ENCODE assay signal across 1 cellular context in the genomic region with DNA sequence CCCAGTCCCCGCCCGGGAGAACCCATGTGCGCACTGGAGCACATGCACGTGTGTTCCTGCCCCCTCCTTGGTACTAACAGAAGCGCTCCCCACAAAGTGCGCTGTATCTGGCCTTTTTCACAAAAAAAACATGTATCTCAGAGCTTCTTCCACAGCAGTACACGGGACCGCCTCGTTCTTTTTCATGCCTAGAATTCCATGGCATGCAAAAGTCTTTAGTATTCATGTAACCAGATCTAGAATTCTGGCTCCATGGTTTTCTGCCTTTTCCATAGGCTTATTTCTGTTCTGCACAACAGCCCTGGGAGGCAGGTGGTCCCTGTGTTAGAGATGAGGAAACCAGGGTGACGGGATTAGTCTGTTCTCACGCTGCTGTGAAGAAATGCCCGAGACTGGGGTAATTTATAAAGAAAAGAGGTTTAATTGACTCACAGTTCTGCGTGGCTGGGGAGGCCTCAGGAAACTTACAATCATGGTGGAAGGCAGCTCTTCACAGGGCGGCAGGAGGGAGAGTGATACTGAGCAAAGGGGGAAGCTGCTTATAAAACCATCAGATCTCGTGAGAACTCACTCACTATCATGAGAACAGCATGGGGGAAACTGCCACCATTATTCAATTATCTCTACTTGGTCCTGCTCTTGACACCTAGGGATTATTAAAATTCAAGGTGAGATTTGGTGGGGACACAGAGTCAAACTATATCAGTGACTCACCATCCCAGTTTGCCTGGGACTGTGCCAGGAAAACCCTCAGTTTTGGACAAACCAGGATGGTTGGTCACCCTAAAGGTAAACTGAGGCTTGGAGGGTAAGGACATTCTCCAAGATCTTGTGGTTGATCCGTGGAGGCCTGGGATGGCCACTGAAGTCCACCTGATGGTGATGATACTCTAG.
TF ChIP-seq lines count a peak whose summit lies in the region.

No MANE protein-coding gene starts in this region.

TF ChIP-seq in K562, 482 proteins besides CTCF, POLR2A, EP300 and RAD21 (continued from another document and continues in another):
- TF ChIP-seq, protein P1, sequence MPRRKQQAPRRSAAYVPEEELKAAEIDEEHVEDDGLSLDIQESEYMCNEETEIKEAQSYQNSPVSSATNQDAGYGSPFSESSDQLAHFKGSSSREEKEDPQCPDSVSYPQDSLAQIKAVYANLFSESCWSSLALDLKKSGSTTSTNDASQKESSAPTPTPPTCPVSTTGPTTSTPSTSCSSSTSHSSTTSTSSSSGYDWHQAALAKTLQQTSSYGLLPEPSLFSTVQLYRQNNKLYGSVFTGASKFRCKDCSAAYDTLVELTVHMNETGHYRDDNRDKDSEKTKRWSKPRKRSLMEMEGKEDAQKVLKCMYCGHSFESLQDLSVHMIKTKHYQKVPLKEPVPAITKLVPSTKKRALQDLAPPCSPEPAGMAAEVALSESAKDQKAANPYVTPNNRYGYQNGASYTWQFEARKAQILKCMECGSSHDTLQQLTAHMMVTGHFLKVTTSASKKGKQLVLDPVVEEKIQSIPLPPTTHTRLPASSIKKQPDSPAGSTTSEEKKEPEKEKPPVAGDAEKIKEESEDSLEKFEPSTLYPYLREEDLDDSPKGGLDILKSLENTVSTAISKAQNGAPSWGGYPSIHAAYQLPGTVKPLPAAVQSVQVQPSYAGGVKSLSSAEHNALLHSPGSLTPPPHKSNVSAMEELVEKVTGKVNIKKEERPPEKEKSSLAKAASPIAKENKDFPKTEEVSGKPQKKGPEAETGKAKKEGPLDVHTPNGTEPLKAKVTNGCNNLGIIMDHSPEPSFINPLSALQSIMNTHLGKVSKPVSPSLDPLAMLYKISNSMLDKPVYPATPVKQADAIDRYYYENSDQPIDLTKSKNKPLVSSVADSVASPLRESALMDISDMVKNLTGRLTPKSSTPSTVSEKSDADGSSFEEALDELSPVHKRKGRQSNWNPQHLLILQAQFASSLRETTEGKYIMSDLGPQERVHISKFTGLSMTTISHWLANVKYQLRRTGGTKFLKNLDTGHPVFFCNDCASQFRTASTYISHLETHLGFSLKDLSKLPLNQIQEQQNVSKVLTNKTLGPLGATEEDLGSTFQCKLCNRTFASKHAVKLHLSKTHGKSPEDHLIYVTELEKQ (CRISPR knock-in tag; IDR thresholded peaks at IDR 0.05): 0 out of 2 replicates have a peak, but pooled peaks have one; percentile 26
- TF ChIP-seq JUND (IDR thresholded peaks at IDR 0.05; ENCODE audit: borderline replicate concordance, low read depth, low read length): no peak
- peak; percentile 29; the same call in 1 of the 3 replicates for TF ChIP-seq JUND (tag; IDR thresholded peaks at IDR 0.05; ENCODE audit: borderline replicate concordance, low read depth, low read length)
- TF ChIP-seq PPARD (CRISPR knock-in tag; IDR thresholded peaks at IDR 0.05): no peak
- no peak for TF ChIP-seq ZNF23 (CRISPR knock-in tag; IDR thresholded peaks at IDR 0.05)
- TF ChIP-seq MCM7 (IDR thresholded peaks at IDR 0.05): no peak
- TF ChIP-seq PML (IDR thresholded peaks at IDR 0.05; ENCODE audit: low read length): peak; percentile 52; the same call in 1 of the 2 replicates
- TF ChIP-seq, protein P2, sequence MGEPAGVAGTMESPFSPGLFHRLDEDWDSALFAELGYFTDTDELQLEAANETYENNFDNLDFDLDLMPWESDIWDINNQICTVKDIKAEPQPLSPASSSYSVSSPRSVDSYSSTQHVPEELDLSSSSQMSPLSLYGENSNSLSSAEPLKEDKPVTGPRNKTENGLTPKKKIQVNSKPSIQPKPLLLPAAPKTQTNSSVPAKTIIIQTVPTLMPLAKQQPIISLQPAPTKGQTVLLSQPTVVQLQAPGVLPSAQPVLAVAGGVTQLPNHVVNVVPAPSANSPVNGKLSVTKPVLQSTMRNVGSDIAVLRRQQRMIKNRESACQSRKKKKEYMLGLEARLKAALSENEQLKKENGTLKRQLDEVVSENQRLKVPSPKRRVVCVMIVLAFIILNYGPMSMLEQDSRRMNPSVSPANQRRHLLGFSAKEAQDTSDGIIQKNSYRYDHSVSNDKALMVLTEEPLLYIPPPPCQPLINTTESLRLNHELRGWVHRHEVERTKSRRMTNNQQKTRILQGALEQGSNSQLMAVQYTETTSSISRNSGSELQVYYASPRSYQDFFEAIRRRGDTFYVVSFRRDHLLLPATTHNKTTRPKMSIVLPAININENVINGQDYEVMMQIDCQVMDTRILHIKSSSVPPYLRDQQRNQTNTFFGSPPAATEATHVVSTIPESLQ (CRISPR knock-in tag; IDR thresholded peaks at IDR 0.05): no peak
- no peak for TF ChIP-seq ZNF699 (CRISPR knock-in tag; IDR thresholded peaks at IDR 0.05; ENCODE audit: insufficient replicate concordance)
- no peak for TF ChIP-seq HLTF (IDR thresholded peaks at IDR 0.05)
- peak in 1 of 2 experiments; percentile 35; a peak in 1 of 4 replicates for TF ChIP-seq SRF (CRISPR knock-in tag; IDR thresholded peaks at IDR 0.05)
- no peak for TF ChIP-seq ZNF507 (tag; conservative IDR thresholded peaks at IDR 0.05)
- TF ChIP-seq ATF2 (CRISPR knock-in tag; IDR thresholded peaks at IDR 0.05): no peak
- no peak for TF ChIP-seq PHB (CRISPR knock-in tag; IDR thresholded peaks at IDR 0.05)
- TF ChIP-seq, protein P3, sequence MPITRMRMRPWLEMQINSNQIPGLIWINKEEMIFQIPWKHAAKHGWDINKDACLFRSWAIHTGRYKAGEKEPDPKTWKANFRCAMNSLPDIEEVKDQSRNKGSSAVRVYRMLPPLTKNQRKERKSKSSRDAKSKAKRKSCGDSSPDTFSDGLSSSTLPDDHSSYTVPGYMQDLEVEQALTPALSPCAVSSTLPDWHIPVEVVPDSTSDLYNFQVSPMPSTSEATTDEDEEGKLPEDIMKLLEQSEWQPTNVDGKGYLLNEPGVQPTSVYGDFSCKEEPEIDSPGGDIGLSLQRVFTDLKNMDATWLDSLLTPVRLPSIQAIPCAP (CRISPR knock-in tag; IDR thresholded peaks at IDR 0.05; ENCODE audit: borderline replicate concordance): no peak
- TF ChIP-seq SRSF3 (IDR thresholded peaks at IDR 0.05; ENCODE audit: insufficient read depth, low read length): no peak
- no peak for TF ChIP-seq TAL1 (IDR thresholded peaks at IDR 0.05)
- no peak for TF ChIP-seq ETV1 (tag; conservative IDR thresholded peaks at IDR 0.05; ENCODE audit: low read depth)
- no peak for TF ChIP-seq SOX6 (IDR thresholded peaks at IDR 0.05)
- no peak for TF ChIP-seq RBFOX2 (IDR thresholded peaks at IDR 0.05; ENCODE audit: low read depth, low read length)
- no peak for TF ChIP-seq PRPF4 (IDR thresholded peaks at IDR 0.05; ENCODE audit: insufficient read depth, low read depth, low read length, poor library complexity, severe bottlenecking)
- TF ChIP-seq, protein P4, sequence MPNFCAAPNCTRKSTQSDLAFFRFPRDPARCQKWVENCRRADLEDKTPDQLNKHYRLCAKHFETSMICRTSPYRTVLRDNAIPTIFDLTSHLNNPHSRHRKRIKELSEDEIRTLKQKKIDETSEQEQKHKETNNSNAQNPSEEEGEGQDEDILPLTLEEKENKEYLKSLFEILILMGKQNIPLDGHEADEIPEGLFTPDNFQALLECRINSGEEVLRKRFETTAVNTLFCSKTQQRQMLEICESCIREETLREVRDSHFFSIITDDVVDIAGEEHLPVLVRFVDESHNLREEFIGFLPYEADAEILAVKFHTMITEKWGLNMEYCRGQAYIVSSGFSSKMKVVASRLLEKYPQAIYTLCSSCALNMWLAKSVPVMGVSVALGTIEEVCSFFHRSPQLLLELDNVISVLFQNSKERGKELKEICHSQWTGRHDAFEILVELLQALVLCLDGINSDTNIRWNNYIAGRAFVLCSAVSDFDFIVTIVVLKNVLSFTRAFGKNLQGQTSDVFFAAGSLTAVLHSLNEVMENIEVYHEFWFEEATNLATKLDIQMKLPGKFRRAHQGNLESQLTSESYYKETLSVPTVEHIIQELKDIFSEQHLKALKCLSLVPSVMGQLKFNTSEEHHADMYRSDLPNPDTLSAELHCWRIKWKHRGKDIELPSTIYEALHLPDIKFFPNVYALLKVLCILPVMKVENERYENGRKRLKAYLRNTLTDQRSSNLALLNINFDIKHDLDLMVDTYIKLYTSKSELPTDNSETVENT (CRISPR knock-in tag; IDR thresholded peaks at IDR 0.05): no peak
- TF ChIP-seq, protein P5, sequence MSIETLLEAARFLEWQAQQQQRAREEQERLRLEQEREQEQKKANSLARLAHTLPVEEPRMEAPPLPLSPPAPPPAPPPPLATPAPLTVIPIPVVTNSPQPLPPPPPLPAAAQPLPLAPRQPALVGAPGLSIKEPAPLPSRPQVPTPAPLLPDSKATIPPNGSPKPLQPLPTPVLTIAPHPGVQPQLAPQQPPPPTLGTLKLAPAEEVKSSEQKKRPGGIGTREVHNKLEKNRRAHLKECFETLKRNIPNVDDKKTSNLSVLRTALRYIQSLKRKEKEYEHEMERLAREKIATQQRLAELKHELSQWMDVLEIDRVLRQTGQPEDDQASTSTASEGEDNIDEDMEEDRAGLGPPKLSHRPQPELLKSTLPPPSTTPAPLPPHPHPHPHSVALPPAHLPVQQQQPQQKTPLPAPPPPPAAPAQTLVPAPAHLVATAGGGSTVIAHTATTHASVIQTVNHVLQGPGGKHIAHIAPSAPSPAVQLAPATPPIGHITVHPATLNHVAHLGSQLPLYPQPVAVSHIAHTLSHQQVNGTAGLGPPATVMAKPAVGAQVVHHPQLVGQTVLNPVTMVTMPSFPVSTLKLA (conservative IDR thresholded peaks at IDR 0.05): peak; percentile 85 to 91
- TF ChIP-seq E2F1 (CRISPR knock-in tag; IDR thresholded peaks at IDR 0.05): no peak
- no peak for TF ChIP-seq ZNF695 (CRISPR knock-in tag; IDR thresholded peaks at IDR 0.05)
- TF ChIP-seq XRCC3 (IDR thresholded peaks at IDR 0.05): no peak
- TF ChIP-seq, protein P6, sequence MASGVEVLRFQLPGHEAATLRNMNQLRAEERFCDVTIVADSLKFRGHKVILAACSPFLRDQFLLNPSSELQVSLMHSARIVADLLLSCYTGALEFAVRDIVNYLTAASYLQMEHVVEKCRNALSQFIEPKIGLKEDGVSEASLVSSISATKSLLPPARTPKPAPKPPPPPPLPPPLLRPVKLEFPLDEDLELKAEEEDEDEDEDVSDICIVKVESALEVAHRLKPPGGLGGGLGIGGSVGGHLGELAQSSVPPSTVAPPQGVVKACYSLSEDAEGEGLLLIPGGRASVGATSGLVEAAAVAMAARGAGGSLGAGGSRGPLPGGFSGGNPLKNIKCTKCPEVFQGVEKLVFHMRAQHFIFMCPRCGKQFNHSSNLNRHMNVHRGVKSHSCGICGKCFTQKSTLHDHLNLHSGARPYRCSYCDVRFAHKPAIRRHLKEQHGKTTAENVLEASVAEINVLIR (CRISPR knock-in tag; IDR thresholded peaks at IDR 0.05): no peak
- TF ChIP-seq ZNF253 (CRISPR knock-in tag; conservative IDR thresholded peaks at IDR 0.05): no peak
- no peak for TF ChIP-seq ZNF146 (CRISPR knock-in tag; IDR thresholded peaks at IDR 0.05; ENCODE audit: unreplicated experiment)
- no peak for TF ChIP-seq ZC3H8 (IDR thresholded peaks at IDR 0.05)
- no peak for TF ChIP-seq TEAD4 (IDR thresholded peaks at IDR 0.05; ENCODE audit: low read length)
- no peak for TF ChIP-seq TEAD4 (CRISPR knock-in tag; IDR thresholded peaks at IDR 0.05; ENCODE audit: borderline replicate concordance)
- TF ChIP-seq HDGF (IDR thresholded peaks at IDR 0.05): no peak
- no peak for TF ChIP-seq ZBTB17 (CRISPR knock-in tag; IDR thresholded peaks at IDR 0.05)
- no peak for TF ChIP-seq TBL1XR1 (IDR thresholded peaks at IDR 0.05; ENCODE audit: low read length in 2 of 2)
- TF ChIP-seq CEBPB (tag; IDR thresholded peaks at IDR 0.05): no peak
- TF ChIP-seq C11orf30 (IDR thresholded peaks at IDR 0.05; ENCODE audit: low read depth): no peak
- TF ChIP-seq, protein P7, sequence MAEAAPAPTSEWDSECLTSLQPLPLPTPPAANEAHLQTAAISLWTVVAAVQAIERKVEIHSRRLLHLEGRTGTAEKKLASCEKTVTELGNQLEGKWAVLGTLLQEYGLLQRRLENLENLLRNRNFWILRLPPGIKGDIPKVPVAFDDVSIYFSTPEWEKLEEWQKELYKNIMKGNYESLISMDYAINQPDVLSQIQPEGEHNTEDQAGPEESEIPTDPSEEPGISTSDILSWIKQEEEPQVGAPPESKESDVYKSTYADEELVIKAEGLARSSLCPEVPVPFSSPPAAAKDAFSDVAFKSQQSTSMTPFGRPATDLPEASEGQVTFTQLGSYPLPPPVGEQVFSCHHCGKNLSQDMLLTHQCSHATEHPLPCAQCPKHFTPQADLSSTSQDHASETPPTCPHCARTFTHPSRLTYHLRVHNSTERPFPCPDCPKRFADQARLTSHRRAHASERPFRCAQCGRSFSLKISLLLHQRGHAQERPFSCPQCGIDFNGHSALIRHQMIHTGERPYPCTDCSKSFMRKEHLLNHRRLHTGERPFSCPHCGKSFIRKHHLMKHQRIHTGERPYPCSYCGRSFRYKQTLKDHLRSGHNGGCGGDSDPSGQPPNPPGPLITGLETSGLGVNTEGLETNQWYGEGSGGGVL (CRISPR knock-in tag; IDR thresholded peaks at IDR 0.05): no peak
- no peak for TF ChIP-seq KLF10 (CRISPR knock-in tag; IDR thresholded peaks at IDR 0.05)
- TF ChIP-seq MTA3 (IDR thresholded peaks at IDR 0.05; ENCODE audit: borderline replicate concordance): peak; percentile 77; the same call in 1 of the 2 replicates
- TF ChIP-seq, protein P8, sequence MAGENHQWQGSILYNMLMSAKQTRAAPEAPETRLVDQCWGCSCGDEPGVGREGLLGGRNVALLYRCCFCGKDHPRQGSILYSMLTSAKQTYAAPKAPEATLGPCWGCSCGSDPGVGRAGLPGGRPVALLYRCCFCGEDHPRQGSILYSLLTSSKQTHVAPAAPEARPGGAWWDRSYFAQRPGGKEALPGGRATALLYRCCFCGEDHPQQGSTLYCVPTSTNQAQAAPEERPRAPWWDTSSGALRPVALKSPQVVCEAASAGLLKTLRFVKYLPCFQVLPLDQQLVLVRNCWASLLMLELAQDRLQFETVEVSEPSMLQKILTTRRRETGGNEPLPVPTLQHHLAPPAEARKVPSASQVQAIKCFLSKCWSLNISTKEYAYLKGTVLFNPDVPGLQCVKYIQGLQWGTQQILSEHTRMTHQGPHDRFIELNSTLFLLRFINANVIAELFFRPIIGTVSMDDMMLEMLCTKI (IDR thresholded peaks at IDR 0.05; ENCODE audit: partially characterized antibody): no peak
- no peak for TF ChIP-seq TRIM24 (IDR thresholded peaks at IDR 0.05)
- no peak for TF ChIP-seq HMGN3 (IDR thresholded peaks at IDR 0.05; ENCODE audit: borderline replicate concordance, extremely low read depth, insufficient read length, low read depth, low read length)
- TF ChIP-seq ZNF436 (CRISPR knock-in tag; IDR thresholded peaks at IDR 0.05): no peak
